In genomic region chr16:336269-336668, GRCh38 we compare ENCODE assay signal across 19 cellular contexts. TPM values are rescaled to one million over a fixed set of nuclear protein-coding genes. Genes with fewer than 3 reads are reported as not detected.
DNase-seq lines count a peak whose midpoint lies in the region; ATAC-seq and TF ChIP-seq lines count a peak whose summit lies in the region.
"Had no signal": no experiment of that assay in that cellular context is flagged by ENCODE, and none has a peak within 500 bp of the region (broad histone marks: within the 10 kb centered on the region; RNA-seq: fewer than 3 reads in every experiment).

No MANE protein-coding gene starts in this region.

- H3K27ac ChIP-seq in HL-60 (replicated peaks) (peak overlapping the region; percentile 58), neutrophil (peak overlapping the region; percentile 91)
- H3K27ac ChIP-seq: C4-2B, KMS-11, RWPE1 had no signal

- H3K27ac Mint-ChIP-seq in CD14-positive monocyte = peak overlapping the region; percentile 82 to 93 (median 89)
- peak overlapping the region; percentile 54 to 82 for H3K27ac Mint-ChIP-seq in effector memory CD8-positive, alpha-beta T cell
- H3K27ac Mint-ChIP-seq: GM23338, T-cell had no signal

- H3K4me3 ChIP-seq in HL-60 (replicated peaks; ENCODE audit: insufficient read depth, low read length) = no peak overlapping the region
- H3K4me3 ChIP-seq in neutrophil (ENCODE audit: low read depth in 1 of 2, low read length in 1 of 2) = peak overlapping the region; percentile 42 to 43
- H3K4me3 ChIP-seq: GM12878, GM23338, MG63 had no signal

- peaks cover 0 to 4% (median 0%) of the 10 kb centered on the region in 3 donors for H3K27me3 Mint-ChIP-seq in CD14-positive monocyte (ENCODE audit: low read depth in 3 of 3)
- no peaks in the 10 kb centered on the region for H3K27me3 Mint-ChIP-seq in effector memory CD8-positive, alpha-beta T cell
- H3K27me3 Mint-ChIP-seq: T-cell had no signal

- H3K36me3 Mint-ChIP-seq in CD14-positive monocyte = peaks cover 0 to 3% of the 10 kb centered on the region in 2 donors
- H3K36me3 Mint-ChIP-seq in effector memory CD8-positive, alpha-beta T cell (ENCODE audit: insufficient read depth) = peaks cover 22% of the 10 kb centered on the region
- H3K36me3 Mint-ChIP-seq: T-cell had no signal

- H3K4me3 Mint-ChIP-seq in CD14-positive monocyte = peak overlapping the region; percentile 61 to 81
- peak overlapping the region; percentile 40 to 43 for H3K4me3 Mint-ChIP-seq in effector memory CD8-positive, alpha-beta T cell
- H3K4me3 Mint-ChIP-seq: GM23338 had no signal

- TF ChIP-seq CTCF in CD14-positive monocyte (IDR thresholded peaks at IDR 0.05) (no peak), HL-60 (IDR thresholded peaks at IDR 0.05; ENCODE audit: insufficient read depth, low read length) (no peak), neutrophil (IDR thresholded peaks at IDR 0.05) (peak; percentile 20)

- intact Hi-C loops in CD14-positive monocyte (cut with micrococcal nuclease) = no loop called here

- DNase-seq in CD14-positive monocyte (ENCODE audit: low spot score) (peak; percentile 84), HL-60 (ENCODE audit: low read depth in 1 of 2, low spot score in 1 of 2) (peak in 1 of 2 experiments; percentile 75), NCI-H146 (lab: John Stamatoyannopoulos, UW) (no peak)
- DNase-seq in effector memory CD8-positive, alpha-beta T cell = no peak
- DNase-seq: DMS53, MG63, NCI-H1417, NCI-H2029 treated with DMSO at 0.1 percent for 48 hours, NCI-H510A treated with DMSO at 0.1 percent for 48 hours, OCI-M1, T-cell had no signal

- H3K9me3 Mint-ChIP-seq in CD14-positive monocyte = peaks cover 0 to 2% (median 0%) of the 10 kb centered on the region in 7 donors
- no peaks in the 10 kb centered on the region for H3K9me3 Mint-ChIP-seq in effector memory CD8-positive, alpha-beta T cell
- H3K9me3 Mint-ChIP-seq: T-cell had no signal

- H3K36me3 ChIP-seq in neutrophil = no peaks in the 10 kb centered on the region

- H3K27me3 ChIP-seq in HL-60 (ENCODE audit: insufficient read depth, poor library complexity, severe bottlenecking) (no peaks in the 10 kb centered on the region), neutrophil (no peaks in the 10 kb centered on the region)
- H3K27me3 ChIP-seq: MG63 had no signal

- H3K9me3 ChIP-seq in neutrophil = no peaks in the 10 kb centered on the region
- H3K9me3 ChIP-seq: MG63 had no signal

- no peak for ATAC-seq in effector memory CD8-positive, alpha-beta T cell (replicated peaks)
- ATAC-seq in HG03025 (IDR thresholded peaks at IDR 0.05; ENCODE audit: low FRiP score, unreplicated experiment) = no peak
- ATAC-seq in HG03439 (IDR thresholded peaks at IDR 0.05; ENCODE audit: unreplicated experiment) = no peak
- ATAC-seq: GM12878, GM23338, T-cell had no signal

- H3K4me1 ChIP-seq in neutrophil (ENCODE audit: control insufficient read depth in 1 of 2, insufficient read depth in 1 of 2, low read depth in 1 of 2, low read length in 1 of 2) = peaks cover 75 to 87% of the 10 kb centered on the region in 2 experiments

- H3K4me1 Mint-ChIP-seq in CD14-positive monocyte = peaks cover 86% of the 10 kb centered on the region
- peaks cover 50 to 60% of the 10 kb centered on the region in 2 donors for H3K4me1 Mint-ChIP-seq in effector memory CD8-positive, alpha-beta T cell (ENCODE audit: low read depth in 2 of 2)

RNA-seq across cellular contexts. Expression of gene AXIN1, which starts 16.3 kb away (rescaled TPM):
- polyA plus RNA-seq in CD14-positive monocyte = under 1 TPM; 0.30 to 0.74 TPM

RNA-seq across cellular contexts. Expression of gene MRPL28, which starts 34.1 kb away (rescaled TPM):
- 10 to 100 TPM; 88.1 to 88.5 TPM for polyA plus RNA-seq in CD14-positive monocyte

RNA-seq across cellular contexts. Expression of gene PGAP6, which starts 45.5 kb away (rescaled TPM):
- 10 to 100 TPM; 18.2 to 39.8 TPM for polyA plus RNA-seq in CD14-positive monocyte

RNA-seq across cellular contexts. Expression of gene PDIA2, which starts 53.3 kb away (rescaled TPM):
- not detected for polyA plus RNA-seq in CD14-positive monocyte

RNA-seq across cellular contexts. Expression of gene ARHGDIG, which starts 55.9 kb away (rescaled TPM):
- not detected for polyA plus RNA-seq in CD14-positive monocyte
- polyA plus RNA-seq: GM12878 had no signal
